Comparison of ENCODE assay signal across 26 cellular contexts in the genomic region with DNA sequence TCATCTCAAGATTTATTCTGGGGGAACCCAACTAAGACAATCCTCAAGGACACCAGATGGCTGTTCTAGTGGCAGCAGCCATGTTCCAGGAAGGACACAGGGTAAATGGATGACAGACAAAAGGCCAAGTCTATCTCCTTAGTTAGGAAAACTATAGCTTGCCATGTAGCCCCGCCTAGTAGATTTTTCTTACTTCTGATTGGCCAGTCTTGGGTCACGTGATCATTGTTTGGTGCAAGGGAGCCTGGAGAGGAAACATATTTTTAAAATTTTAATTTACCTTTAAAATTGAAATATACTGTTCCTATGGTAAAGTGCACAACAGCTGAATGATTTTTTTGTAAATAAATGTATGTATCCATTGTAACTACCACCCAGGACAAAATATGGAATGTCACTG. TPM values are rescaled to one million over a fixed set of nuclear protein-coding genes. Genes with fewer than 3 reads are reported as not detected.
A peak's percentile ranks its signal among the peaks of the same experiment; 100 is the strongest.
DNase-seq lines count a peak whose midpoint lies in the region; ATAC-seq, FAIRE-seq and TF ChIP-seq lines count a peak whose summit lies in the region.
"Had no signal": no experiment of that assay in that cellular context is flagged by ENCODE, and none has a peak within 500 bp of the region (broad histone marks: within the 10 kb centered on the region; RNA-seq: fewer than 3 reads in every experiment).

No MANE protein-coding gene starts in this region.

- no peak overlapping the region for H3K27ac ChIP-seq in GM12878 (ENCODE audit: control insufficient read depth, insufficient read depth)
- H3K27ac ChIP-seq: brain microvascular endothelial cell, prostate gland, vagina had no signal

- ATAC-seq in GM12878 = no peak
- ATAC-seq in mucosa of descending colon = peak; percentile 16
- ATAC-seq in HG03565 (IDR thresholded peaks at IDR 0.05; ENCODE audit: unreplicated experiment) = no peak
- ATAC-seq: activated CD8-positive, alpha-beta T cell treated with anti-CD3 and anti-CD28 coated beads, Interleukin-2, amount 10 ng/mL, durations not matched to agents 7 days and 5 days; WTC11 had no signal

- RAD21 ChIA-PET in GM12878 (lab: Charles Lee; ENCODE audit: unreplicated experiment) = interaction anchor here (1.0 to 2.1 kb wide), 2 partner anchors 9 to 61 kb away, joined by 3 to 5 read pairs; no protein-coding TSS in a partner anchor

- H3K9me3 ChIP-seq in GM12878 (replicated peaks; ENCODE audit: control insufficient read depth, insufficient read depth, low read length) (no peaks in the 10 kb centered on the region), mucosa of descending colon (no peaks in the 10 kb centered on the region)
- H3K9me3 ChIP-seq: prostate gland, vagina had no signal

- no peaks in the 10 kb centered on the region for H3K4me1 ChIP-seq in GM12878 (ENCODE audit: control insufficient read depth, insufficient read depth, low read length)
- no peaks in the 10 kb centered on the region for H3K4me1 ChIP-seq in mucosa of descending colon (ENCODE audit: low read depth)
- H3K4me1 ChIP-seq: prostate gland had no signal

- no peak overlapping the region for H3K9ac ChIP-seq in GM12878 (ENCODE audit: control insufficient read depth, insufficient read depth, low read length)

- H3K4me2 ChIP-seq in GM12878 (ENCODE audit: control insufficient read depth, insufficient read depth) = no peak overlapping the region

- POLR2A ChIA-PET in GM12878 (lab: Charles Lee) = no interaction called here

- in situ Hi-C loops in GM12878 (cut with MboI) (no loop called here), GM13977 (cut with MboI; ENCODE audit: low pct_unique_long_range_greater_than_20kb, low sequenced_read_pairs, unreplicated experiment) (no loop called here)

- H3K4me3 ChIP-seq in GM12878 = no peak overlapping the region
- no peak overlapping the region for H3K4me3 ChIP-seq in mucosa of descending colon
- H3K4me3 ChIP-seq in foreskin fibroblast (ENCODE audit: low read depth in 1 of 2, low read length in 2 of 2) = no peak overlapping the region
- H3K4me3 ChIP-seq: prostate gland, vagina had no signal

- peaks cover 4 to 5% of the 10 kb centered on the region in 2 experiments for H3K27me3 ChIP-seq in GM12878 (replicated peaks in 1 of 2; ENCODE audit: control insufficient read depth in 2 of 2, insufficient read depth in 2 of 2, low read length in 1 of 2)
- H3K27me3 ChIP-seq: brain microvascular endothelial cell, vagina had no signal

- BruUV-seq in GM12878 (replicated peaks; lab: Mats Ljungman, UMichigan) = no TSS peak

- no peak for TF ChIP-seq EP300 in GM12878 (IDR thresholded peaks at IDR 0.05; ENCODE audit: borderline replicate concordance in 1 of 2, control insufficient read depth in 1 of 2, low read depth in 2 of 2, low read length in 2 of 2)

- no peaks in the 10 kb centered on the region for H4K20me1 ChIP-seq in GM12878 (ENCODE audit: control insufficient read depth, insufficient read depth)

- no peak for FAIRE-seq in GM12878 (lab: Jason Lieb, UNC)

- SMC1A ChIA-PET in GM12878 (lab: Charles Lee; ENCODE audit: uncharacterized antibody, unreplicated experiment) = interaction anchor here (0.6 to 1.4 kb wide), 4 partner anchors 9 to 182 kb away, joined by 3 to 5 read pairs (median 4); no protein-coding TSS in a partner anchor

- H3K79me2 ChIP-seq in GM12878 (ENCODE audit: control insufficient read depth, insufficient read depth, low read length) = no peaks in the 10 kb centered on the region

- 39% methylated on average over 2 of the region's 2 CpGs for WGBS in GM12878 (ENCODE audit: insufficient coverage, insufficient replicate concordance, low lambda C conversion rate, missing lambda C conversion rate)

- TF ChIP-seq CTCF in GM12878 (IDR thresholded peaks at IDR 0.05 in 2 of 3, conservative IDR thresholded peaks at IDR 0.05 in 1 of 3; ENCODE audit: control insufficient read depth in 2 of 3, extremely low read depth in 1 of 3, insufficient read depth in 1 of 3, low read depth in 3 of 3, low read length in 3 of 3) (no peak), mucosa of descending colon (IDR thresholded peaks at IDR 0.05) (no peak), GM13977 (IDR thresholded peaks at IDR 0.05; ENCODE audit: extremely low read depth, insufficient read depth, missing control alignments) (no peak), foreskin fibroblast (IDR thresholded peaks at IDR 0.05; ENCODE audit: low read depth, low read length) (no peak)

- no peak overlapping the region for H2AFZ ChIP-seq in GM12878 (ENCODE audit: control insufficient read depth, low read depth, low read length)

- no peaks in the 10 kb centered on the region for H3K36me3 ChIP-seq in GM12878 (ENCODE audit: control insufficient read depth in 2 of 2, insufficient read depth in 2 of 2, low read length in 1 of 2)
- no peaks in the 10 kb centered on the region for H3K36me3 ChIP-seq in mucosa of descending colon (ENCODE audit: low read depth)
- H3K36me3 ChIP-seq: brain microvascular endothelial cell, prostate gland, vagina had no signal

- intact Hi-C loops in GM12878 (cut with micrococcal nuclease; ENCODE audit: unreplicated experiment) = no loop called here
- intact Hi-C loops in mucosa of descending colon (cut with DNase I, micrococcal nuclease) = no loop called here

- DNase-seq in AG20443 (ENCODE audit: low spot score) (peak; percentile 5), NAMALWA (ENCODE audit: low spot score) (peak; percentile 34), GM12878 (ENCODE audit: low read depth, low spot score) (no peak), mucosa of descending colon (no peak), HuH-7.5 (ENCODE audit: low spot score) (no peak), GM13977 (ENCODE audit: low spot score) (no peak), foreskin fibroblast (no peak)
- DNase-seq: activated CD8-positive, alpha-beta T cell treated with anti-CD3 and anti-CD28 coated beads, Interleukin-2, amount 10 ng/mL, durations not matched to agents 7 days and 5 days; activated T-cell treated with anti-CD3 and anti-CD28 coated beads, Interleukin-2, amount 50 U/mL, for 72 hours; CD4-positive, alpha-beta memory T cell; DMS79; mesendoderm; NCI-H1417 treated with DMSO at 0.1 percent for 48 hours; NCI-H2171; NCI-H526; nephron progenitor cell; stimulated activated CD4-positive, alpha-beta T cell treated with anti-CD3 and anti-CD28 coated beads, Interleukin-12 subunit alpha, Interleukin-12 subunit beta, amount 100 ng/mL, for 4 hours; stimulated activated CD8-positive, alpha-beta memory T cell treated with anti-CD3 and anti-CD28 coated beads, Interleukin-4, amount 100 ng/mL, for 48 hours; T-helper 2 cell had no signal

- CTCF ChIA-PET in GM12878 (lab: Yijun Ruan, JAX) = interaction anchor here (0.6 to 4.1 kb wide), 6 partner anchors 8 to 182 kb away, joined by 3 to 33 read pairs (median 3); a partner anchor contains a TSS

- no peak for TF ChIP-seq RAD21 in GM12878 (IDR thresholded peaks at IDR 0.05; ENCODE audit: insufficient read depth, low read depth, low read length)

- no peak for TF ChIP-seq POLR2A in GM12878 (IDR thresholded peaks at IDR 0.05; ENCODE audit: low read depth, low read length)

RNA-seq across cellular contexts. Expression of a gene that starts 4.4 kb away (rescaled TPM):
- not detected in 2 replicates for total RNA-seq in GM12878 (2013; cell fraction: nucleolus; rRNA removed)
- total RNA-seq in GM12878 (2014; rRNA removed) = not detected in 2 replicates
- total RNA-seq in GM12878 (2014; rRNA removed; fragmentation: Illumina TruSeq; extraction: Trizol) = not detected in 2 replicates
- total RNA-seq in GM12878 (2021) = not detected in 2 replicates
- not detected for polyA plus RNA-seq in GM12878 (2011; ENCODE audit: low read depth)
- polyA plus RNA-seq in GM12878 (2011; rRNA removed) = not detected in 2 replicates
- polyA plus RNA-seq in GM12878 (2011; cell fraction: cytosol; rRNA removed) = not detected in 2 replicates
- polyA plus RNA-seq in GM12878 (2011; cell fraction: nucleus; rRNA removed) = not detected in 2 replicates
- polyA plus RNA-seq in GM12878 (2012) = 0.03 and 0.09 TPM in 2 replicates
- not detected in 2 replicates for polyA plus RNA-seq in GM12878 (2014; fragmentation: Illumina TruSeq; extraction: Trizol)
- not detected for polyA plus RNA-seq in GM12878 (2014; fragmentation: Nextera tagmentation; extraction: Ambion mirVana)
- polyA plus RNA-seq in GM12878 (2014; rRNA removed) = not detected in 2 replicates
- polyA plus RNA-seq in GM12878 (2016; fragmentation: Nextera tagmentation; extraction: Ambion mirVana) = not detected
- polyA minus RNA-seq in GM12878 (2011; rRNA and poly(A)+ RNA removed) = not detected in 2 replicates
- not detected in 2 replicates for polyA minus RNA-seq in GM12878 (2011; cell fraction: cytosol; rRNA and poly(A)+ RNA removed)
- not detected in 2 replicates for polyA minus RNA-seq in GM12878 (2011; cell fraction: nucleus; rRNA and poly(A)+ RNA removed)
- total RNA-seq in mucosa of descending colon = under 1 TPM in 2 of 3 donors, not detected in 1; 0.09 to 0.17 TPM
- total RNA-seq: vagina had no signal

RNA-seq across cellular contexts. Expression of a gene that starts 9.7 kb away (rescaled TPM):
- not detected in 2 replicates for total RNA-seq in GM12878 (2013; cell fraction: nucleolus; rRNA removed)
- total RNA-seq in GM12878 (2014; rRNA removed) (not detected in 2 replicates), GM12878 (2014; rRNA removed; fragmentation: Illumina TruSeq; extraction: Trizol) (not detected in 2 replicates), GM12878 (2021) (not detected in 2 replicates), mucosa of descending colon (not detected)
- polyA plus RNA-seq in GM12878 (2011; ENCODE audit: low read depth) = not detected
- polyA plus RNA-seq in GM12878 (2011; rRNA removed) (0.26 TPM in 1 of 2 replicates, not detected in the other), GM12878 (2014; fragmentation: Illumina TruSeq; extraction: Trizol) (not detected in 2 replicates), GM12878 (2014; fragmentation: Nextera tagmentation; extraction: Ambion mirVana) (not detected), GM12878 (2014; rRNA removed) (not detected in 2 replicates), GM12878 (2016; fragmentation: Nextera tagmentation; extraction: Ambion mirVana) (under 1 TPM; 0.20 to 0.21 TPM)
- polyA plus RNA-seq in GM12878 (2011; cell fraction: cytosol; rRNA removed) = 0.13 and 0.31 TPM in 2 replicates
- polyA plus RNA-seq in GM12878 (2011; cell fraction: nucleus; rRNA removed) = 0.37 and 0.57 TPM in 2 replicates
- 0.15 and 0.16 TPM in 2 replicates for polyA plus RNA-seq in GM12878 (2012)
- not detected in 2 replicates for polyA minus RNA-seq in GM12878 (2011; rRNA and poly(A)+ RNA removed)
- not detected in 2 replicates for polyA minus RNA-seq in GM12878 (2011; cell fraction: cytosol; rRNA and poly(A)+ RNA removed)
- not detected in 2 replicates for polyA minus RNA-seq in GM12878 (2011; cell fraction: nucleus; rRNA and poly(A)+ RNA removed)
- total RNA-seq: activated CD8-positive, alpha-beta T cell treated with anti-CD3 and anti-CD28 coated beads, Interleukin-2, amount 10 ng/mL, durations not matched to agents 7 days and 5 days; CD4-positive, alpha-beta memory T cell; endothelial cell of umbilical vein; fibroblast of villous mesenchyme; WTC11 had no signal
- polyA plus RNA-seq: CD4-positive, alpha-beta memory T cell; endothelial cell of umbilical vein had no signal

RNA-seq across cellular contexts. Expression of a gene that starts 18.9 kb away (rescaled TPM):
- total RNA-seq in GM12878 (2013; cell fraction: nucleolus; rRNA removed) = not detected in 2 replicates
- total RNA-seq in GM12878 (2014; rRNA removed) = not detected in 2 replicates
- not detected in 2 replicates for total RNA-seq in GM12878 (2014; rRNA removed; fragmentation: Illumina TruSeq; extraction: Trizol)
- not detected in 2 replicates for total RNA-seq in GM12878 (2021)
- not detected for polyA plus RNA-seq in GM12878 (2011; ENCODE audit: low read depth)
- polyA plus RNA-seq in GM12878 (2011; rRNA removed) = not detected in 2 replicates
- polyA plus RNA-seq in GM12878 (2011; cell fraction: cytosol; rRNA removed) = not detected in 2 replicates
- not detected in 2 replicates for polyA plus RNA-seq in GM12878 (2011; cell fraction: nucleus; rRNA removed)
- not detected in 2 replicates for polyA plus RNA-seq in GM12878 (2012)
- not detected in 2 replicates for polyA plus RNA-seq in GM12878 (2014; fragmentation: Illumina TruSeq; extraction: Trizol)
- polyA plus RNA-seq in GM12878 (2014; fragmentation: Nextera tagmentation; extraction: Ambion mirVana) = not detected
- not detected in 2 replicates for polyA plus RNA-seq in GM12878 (2014; rRNA removed)
- polyA plus RNA-seq in GM12878 (2016; fragmentation: Nextera tagmentation; extraction: Ambion mirVana) = not detected
- polyA minus RNA-seq in GM12878 (2011; rRNA and poly(A)+ RNA removed) = not detected in 2 replicates
- polyA minus RNA-seq in GM12878 (2011; cell fraction: cytosol; rRNA and poly(A)+ RNA removed) = not detected in 2 replicates
- not detected in 2 replicates for polyA minus RNA-seq in GM12878 (2011; cell fraction: nucleus; rRNA and poly(A)+ RNA removed)
- not detected for total RNA-seq in mucosa of descending colon
- total RNA-seq: activated CD8-positive, alpha-beta T cell treated with anti-CD3 and anti-CD28 coated beads, Interleukin-2, amount 10 ng/mL, durations not matched to agents 7 days and 5 days; activated T-cell treated with anti-CD3 and anti-CD28 coated beads, Interleukin-2, amount 50 U/mL, for 72 hours; CD4-positive, alpha-beta memory T cell; endothelial cell of umbilical vein; fibroblast of villous mesenchyme; prostate gland; WTC11 had no signal
- polyA plus RNA-seq: CD4-positive, alpha-beta memory T cell; endothelial cell of umbilical vein had no signal

Comparison
In these comparisons a context has a peak if more than half of its experiments do, and no peak if none do; other contexts are left out.
1. DNase-seq: peak in AG20443 (single experiment) and NAMALWA (single experiment); none in GM12878 (single experiment), mucosa of descending colon (0 of 3), HuH-7.5 (single experiment), GM13977 (single experiment) and foreskin fibroblast (0 of 2).